18 cellular contexts compared by ENCODE assay signal in genomic region chr4:56745082-56745481, GRCh38.
A peak's percentile ranks its signal among the peaks of the same experiment; 100 is the strongest.
DNase-seq lines count a peak whose midpoint lies in the region; ATAC-seq and TF ChIP-seq lines count a peak whose summit lies in the region.
"Had no signal": no experiment of that assay in that cellular context is flagged by ENCODE, and none has a peak within 500 bp of the region (broad histone marks: within the 10 kb centered on the region; RNA-seq: fewer than 3 reads in every experiment).

No MANE protein-coding gene starts in this region.

- H3K4me1 ChIP-seq in HEK293 (ENCODE audit: control insufficient read depth, insufficient read depth, low read length) (peaks cover 3% of the 10 kb centered on the region; the same call in 1 of the 2 replicates), right lobe of liver (no peaks in the 10 kb centered on the region), breast epithelium (no peaks in the 10 kb centered on the region)

- peak; percentile 57 for DNase-seq in amniotic epithelial cell (ENCODE audit: low read depth)
- peak in 1 of 2 donors; percentile 29 for DNase-seq in left colon
- no peak for DNase-seq in right lobe of liver
- no peak for DNase-seq in NCI-H82 (lab: John Stamatoyannopoulos, UW)
- DNase-seq in 8988T: no peak
- DNase-seq in breast epithelium (ENCODE audit: low spot score in 2 of 2): no peak
- DNase-seq: CD8-positive, alpha-beta T cell; DMS 273 treated with DMSO at 0.1 percent for 48 hours; DMS53; DND-41; EL; HCEC 1CT; HFFc6; IMR-90 had no signal

- WGBS in right lobe of liver (ENCODE audit: insufficient coverage, low coverage, low lambda C conversion rate, missing lambda C conversion rate): 66% methylated on average over 2 of the region's 2 CpGs

- ATAC-seq in left colon (peak; percentile 63), right lobe of liver (no peak)
- ATAC-seq: CD8-positive, alpha-beta T cell; GM23338; K562 had no signal

- intact Hi-C loops in left colon (cut with DNase I, micrococcal nuclease): no loop called here
- intact Hi-C loops in right lobe of liver (cut with DNase I): no loop called here
- intact Hi-C loops in breast epithelium (cut with DNase I; ENCODE audit: low total_unique reads): no loop called here

- H3K36me3 ChIP-seq in HEK293 (ENCODE audit: control insufficient read depth in 2 of 2, insufficient read depth in 1 of 2, low read length in 2 of 2) (no peaks in the 10 kb centered on the region), right lobe of liver (no peaks in the 10 kb centered on the region), breast epithelium (no peaks in the 10 kb centered on the region)
- H3K36me3 ChIP-seq: BLaER1 treated with 17β-estradiol and CSF1 and Interleukin-3, amounts not matched to agents 10 nM and 100 nM had no signal

- POLR2A ChIA-PET in HEK293 (lab: Yijun Ruan, JAX): no interaction called here

- TF ChIP-seq POLR2A in right lobe of liver (IDR thresholded peaks at IDR 0.05) (no peak), breast epithelium (IDR thresholded peaks at IDR 0.05) (no peak)

- H3K4me3 ChIP-seq in HEK293 (ENCODE audit: low read depth, low read length) (no peak overlapping the region), right lobe of liver (no peak overlapping the region), breast epithelium (no peak overlapping the region)
- H3K4me3 ChIP-seq: BLaER1 treated with 17β-estradiol and CSF1 and Interleukin-3, amounts not matched to agents 10 nM and 100 nM; GM23338; K562 had no signal

- H3K9me3 ChIP-seq in HEK293 (ENCODE audit: control insufficient read depth, insufficient read depth, low read depth, low read length): no peaks in the 10 kb centered on the region
- H3K9me3 ChIP-seq in right lobe of liver: no peaks in the 10 kb centered on the region
- H3K9me3 ChIP-seq in breast epithelium: peaks cover 0 to 2% of the 10 kb centered on the region in 2 donors

- no peak overlapping the region for H3K27ac ChIP-seq in HEK293 (ENCODE audit: extremely low read depth, low read depth, low read length)
- H3K27ac ChIP-seq in right lobe of liver: no peak overlapping the region
- H3K27ac ChIP-seq in breast epithelium: no peak overlapping the region
- H3K27ac ChIP-seq: BLaER1 treated with 17β-estradiol and CSF1 and Interleukin-3, amounts not matched to agents 10 nM and 100 nM had no signal

- H3K27me3 ChIP-seq in right lobe of liver: no peaks in the 10 kb centered on the region
- H3K27me3 ChIP-seq in breast epithelium: no peaks in the 10 kb centered on the region
- H3K27me3 ChIP-seq: BLaER1 treated with 17β-estradiol and CSF1 and Interleukin-3, amounts not matched to agents 10 nM and 100 nM had no signal

- no peak for TF ChIP-seq CTCF in HEK293 (tag by site-specific recombination; IDR thresholded peaks at IDR 0.05)
- no peak for TF ChIP-seq CTCF in right lobe of liver (IDR thresholded peaks at IDR 0.05)
- TF ChIP-seq CTCF in breast epithelium (IDR thresholded peaks at IDR 0.05): no peak

- CTCF ChIA-PET in HEK293 (lab: Yijun Ruan, JAX): no interaction called here

TF ChIP-seq in HEK293, 187 proteins besides CTCF, POLR2A, EP300 and RAD21:
- TF ChIP-seq SETDB1 (IDR thresholded peaks at IDR 0.05; ENCODE audit: insufficient read length, low read length) (peak; percentile 87), ZNF121 (tag by site-specific recombination; IDR thresholded peaks at IDR 0.05) (no peak), TRIM28 (IDR thresholded peaks at IDR 0.05; ENCODE audit: borderline replicate concordance, low read length) (peak; percentile 36; the same call in 1 of the 2 replicates), ZNF10 (tag by site-specific recombination; IDR thresholded peaks at IDR 0.05) (no peak), ZNF747 (tag by site-specific recombination; IDR thresholded peaks at IDR 0.05) (no peak), ZNF560 (tag by site-specific recombination; IDR thresholded peaks at IDR 0.05; ENCODE audit: borderline replicate concordance) (no peak), ZNF146 (tag by site-specific recombination; IDR thresholded peaks at IDR 0.05) (no peak)
